Comparison of ENCODE assay signal across 7 cellular contexts in the genomic region with DNA sequence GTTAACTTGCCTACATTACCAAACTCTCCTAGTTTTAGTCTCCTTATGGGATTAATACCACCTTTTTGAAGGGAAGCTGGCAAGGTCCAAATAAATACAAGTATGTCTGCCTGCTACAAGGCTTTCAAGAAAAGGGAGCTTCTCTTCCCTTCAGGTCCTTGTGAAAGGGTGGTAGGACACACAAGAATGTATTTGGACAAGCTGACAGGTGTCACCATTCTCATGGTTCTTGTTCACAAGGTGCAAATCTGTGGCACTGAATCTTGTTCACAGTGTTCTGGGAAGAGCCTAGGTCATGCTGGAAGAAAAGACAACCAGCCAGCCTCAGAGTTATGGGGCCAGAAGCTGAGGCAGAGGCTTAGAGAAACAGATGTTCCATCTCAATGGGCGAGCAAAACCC.
"Had no signal": no experiment of that assay in that cellular context is flagged by ENCODE, and none has a peak within 500 bp of the region (broad histone marks: within the 10 kb centered on the region; RNA-seq: fewer than 3 reads in every experiment).

No MANE protein-coding gene starts in this region.

- H3K9me3 Mint-ChIP-seq: GM23338, H9, IgD-negative memory B cell had no signal

- H3K4me1 Mint-ChIP-seq: IgD-negative memory B cell had no signal

- DNase-seq: H9, HCEC 1CT had no signal

- H3K27ac Mint-ChIP-seq: GM23338, H9, IgD-negative memory B cell had no signal

- FAIRE-seq: H1, H54, HTR-8/SVneo had no signal

- H2AFZ ChIP-seq: GM23338 had no signal

- ATAC-seq: GM23338 had no signal

- H3K4me3 Mint-ChIP-seq: GM23338, H9, IgD-negative memory B cell had no signal

- H3K4me2 ChIP-seq: GM23338 had no signal

- H3K4me3 ChIP-seq: GM23338 had no signal
